Comparison of ENCODE assay signal across 33 cellular contexts in genomic region chr22:25882366-25882765, GRCh38.
DNase-seq lines count a peak whose midpoint lies in the region; ATAC-seq, FAIRE-seq and TF ChIP-seq lines count a peak whose summit lies in the region.
"Had no signal": no experiment of that assay in that cellular context is flagged by ENCODE, and none has a peak within 500 bp of the region (broad histone marks: within the 10 kb centered on the region; RNA-seq: fewer than 3 reads in every experiment).

No MANE protein-coding gene starts in this region.

- POLR2A ChIA-PET in HepG2 (lab: Yijun Ruan, JAX) (no interaction called here), HEK293 (lab: Yijun Ruan, JAX) (no interaction called here)

- TF ChIP-seq EP300 in HepG2 (IDR thresholded peaks at IDR 0.05; ENCODE audit: low read depth in 2 of 2, low read length in 2 of 2) = no peak
- no peak for TF ChIP-seq EP300 in HepG2 (CRISPR knock-in tag; IDR thresholded peaks at IDR 0.05; ENCODE audit: borderline replicate concordance)

- intact Hi-C loops in HepG2 (cut with micrococcal nuclease; ENCODE audit: unreplicated experiment) = loop anchor here (10.0 kb wide), 1 partner anchor 252 kb away; no protein-coding TSS in a partner anchor
- intact Hi-C loops in right lobe of liver (cut with DNase I) = no loop called here

- no peaks in the 10 kb centered on the region for H4K20me1 ChIP-seq in HepG2 (ENCODE audit: insufficient read depth, low read length)
- H4K20me1 ChIP-seq: BLaER1; BLaER1 treated with 17β-estradiol and CSF1 and Interleukin-3, amounts not matched to agents 10 nM and 100 nM had no signal

- H2AFZ ChIP-seq in HepG2 (ENCODE audit: low read length) = no peak overlapping the region

- no peak for DNase-seq in HepG2 (ENCODE audit: low spot score)
- DNase-seq in right lobe of liver = no peak
- DNase-seq in urothelium cell line (ENCODE audit: low spot score) = no peak
- DNase-seq in activated gamma-delta T cell (lab: John Stamatoyannopoulos, UW) = no peak
- DNase-seq: 8988T; ACHN; AML-193; BE2C; C1 segment of cervical spinal cord; Caco-2; Calu3; CD4-positive, alpha-beta memory T cell; CD4-positive, alpha-beta T cell; CD4-positive, CD25-positive, alpha-beta regulatory T cell; CD8-positive, alpha-beta memory T cell; CD8-positive, alpha-beta T cell; COR-L47; DMS 273 treated with DMSO at 0.1 percent for 48 hours; DMS153; DMS53; DMS79; DMS79 treated with DMSO at 0.1 percent for 48 hours; DND-41; EL had no signal

- TF ChIP-seq CTCF in HepG2 (CRISPR knock-in tag; IDR thresholded peaks at IDR 0.05) (no peak), right lobe of liver (IDR thresholded peaks at IDR 0.05) (no peak), HEK293 (tag by site-specific recombination; IDR thresholded peaks at IDR 0.05) (no peak)

- H3K27me3 ChIP-seq in HepG2 (ENCODE audit: control insufficient read depth in 1 of 2, insufficient read depth in 2 of 2, low read length in 2 of 2) = no peaks in the 10 kb centered on the region
- no peaks in the 10 kb centered on the region for H3K27me3 ChIP-seq in right lobe of liver
- H3K27me3 ChIP-seq: BE2C; BLaER1; BLaER1 treated with 17β-estradiol and CSF1 and Interleukin-3, amounts not matched to agents 10 nM and 100 nM had no signal

- BruUV-seq in HepG2 (replicated peaks; lab: Mats Ljungman, UMichigan) = no TSS peak

- peaks cover 10% of the 10 kb centered on the region for H3K4me1 ChIP-seq in HepG2 (ENCODE audit: insufficient read depth, low read length)
- H3K4me1 ChIP-seq in right lobe of liver = no peaks in the 10 kb centered on the region
- no peaks in the 10 kb centered on the region for H3K4me1 ChIP-seq in HEK293 (ENCODE audit: control insufficient read depth, insufficient read depth, low read length)
- H3K4me1 ChIP-seq: A549; BE2C; BLaER1; BLaER1 treated with 17β-estradiol and CSF1 and Interleukin-3, amounts not matched to agents 10 nM and 100 nM; Caco-2 had no signal

- no peak overlapping the region for H3K4me3 ChIP-seq in HepG2 (replicated peaks in 1 of 3; ENCODE audit: insufficient read depth in 1 of 3, low read depth in 2 of 3, low read length in 3 of 3)
- no peak overlapping the region for H3K4me3 ChIP-seq in right lobe of liver
- no peak overlapping the region for H3K4me3 ChIP-seq in HEK293 (ENCODE audit: low read depth, low read length)
- H3K4me3 ChIP-seq: A549; BLaER1; BLaER1 treated with 17β-estradiol and CSF1 and Interleukin-3, amounts not matched to agents 10 nM and 100 nM had no signal

- no peaks in the 10 kb centered on the region for H3K36me3 ChIP-seq in HepG2 (replicated peaks in 1 of 2; ENCODE audit: control insufficient read depth in 1 of 2, insufficient read depth in 2 of 2, low read length in 2 of 2)
- no peaks in the 10 kb centered on the region for H3K36me3 ChIP-seq in right lobe of liver
- no peaks in the 10 kb centered on the region for H3K36me3 ChIP-seq in HEK293 (ENCODE audit: control insufficient read depth in 2 of 2, insufficient read depth in 1 of 2, low read length in 2 of 2)
- H3K36me3 ChIP-seq: BE2C; BLaER1; BLaER1 treated with 17β-estradiol and CSF1 and Interleukin-3, amounts not matched to agents 10 nM and 100 nM had no signal

- no peak overlapping the region for H3K4me2 ChIP-seq in HepG2 (ENCODE audit: low read depth, low read length)
- H3K4me2 ChIP-seq: A549; BLaER1; BLaER1 treated with 17β-estradiol and CSF1 and Interleukin-3, amounts not matched to agents 10 nM and 100 nM had no signal

- CTCF ChIA-PET in HepG2 (lab: Yijun Ruan, JAX; ENCODE audit: low intra/inter-chr PET ratio, low total read pairs) = no interaction called here
- CTCF ChIA-PET in HEK293 (lab: Yijun Ruan, JAX) = interaction anchor here (0.6 to 1.4 kb wide), 2 partner anchors 21 to 621 kb away, joined by 3 read pairs; no protein-coding TSS in a partner anchor

- H3K9ac ChIP-seq in HepG2 (ENCODE audit: insufficient read depth, low read depth, low read length) = no peak overlapping the region
- H3K9ac ChIP-seq: BLaER1; BLaER1 treated with 17β-estradiol and CSF1 and Interleukin-3, amounts not matched to agents 10 nM and 100 nM had no signal

- no peaks in the 10 kb centered on the region for H3K79me2 ChIP-seq in HepG2 (ENCODE audit: insufficient read depth, low read length)

- no peaks in the 10 kb centered on the region for H3K9me3 ChIP-seq in HepG2 (ENCODE audit: low read length)
- H3K9me3 ChIP-seq in right lobe of liver = no peaks in the 10 kb centered on the region
- no peaks in the 10 kb centered on the region for H3K9me3 ChIP-seq in HEK293 (ENCODE audit: control insufficient read depth, insufficient read depth, low read depth, low read length)
- H3K9me3 ChIP-seq: A549; BE2C; BLaER1; BLaER1 treated with 17β-estradiol and CSF1 and Interleukin-3, amounts not matched to agents 10 nM and 100 nM; Caco-2 had no signal

- no peak for TF ChIP-seq POLR2A in HepG2 (IDR thresholded peaks at IDR 0.05; ENCODE audit: insufficient read depth in 1 of 2, low read depth in 2 of 2, low read length in 2 of 2)
- no peak for TF ChIP-seq POLR2A in right lobe of liver (IDR thresholded peaks at IDR 0.05)

- in situ Hi-C loops in HepG2 (cut with HindIII; ENCODE audit: extremely low pct_ligation_motif_present, low pct_unique_long_range_greater_than_20kb) = no loop called here

- WGBS in HepG2 (ENCODE audit: low lambda C conversion rate) = 3% methylated on average over 2 of the region's 2 CpGs
- WGBS in right lobe of liver (ENCODE audit: insufficient coverage, low coverage, low lambda C conversion rate, missing lambda C conversion rate) = 30% methylated on average over 2 of the region's 2 CpGs

- no peak for TF ChIP-seq RAD21 in HepG2 (CRISPR knock-in tag; IDR thresholded peaks at IDR 0.05)

- FAIRE-seq in HepG2 (lab: Jason Lieb, UNC) (no peak), urothelium cell line (lab: Jason Lieb, UNC) (peak; percentile 83)
- FAIRE-seq: A204.1, A549, D721Med had no signal

- no peak overlapping the region for H3K27ac ChIP-seq in HepG2 (ENCODE audit: extremely low read length, insufficient read depth, low read length)
- no peak overlapping the region for H3K27ac ChIP-seq in right lobe of liver
- H3K27ac ChIP-seq in HEK293 (ENCODE audit: extremely low read depth, low read depth, low read length) = no peak overlapping the region
- H3K27ac ChIP-seq: 22Rv1; A549; BLaER1; BLaER1 treated with 17β-estradiol and CSF1 and Interleukin-3, amounts not matched to agents 10 nM and 100 nM; C4-2B had no signal

- ATAC-seq in HepG2 (no peak), right lobe of liver (no peak), HG02840 (IDR thresholded peaks at IDR 0.05; ENCODE audit: low FRiP score, unreplicated experiment) (no peak)
- ATAC-seq: A549; CD8-positive, alpha-beta T cell had no signal

TF ChIP-seq in HepG2, 621 proteins besides CTCF, POLR2A, EP300 and RAD21:
- TF ChIP-seq ATF7 (IDR thresholded peaks at IDR 0.05) = peak; percentile 61
- no peak for TF ChIP-seq ATF7 (CRISPR knock-in tag; IDR thresholded peaks at IDR 0.05)
- no peak for TF ChIP-seq ZSCAN5A (CRISPR knock-in tag; IDR thresholded peaks at IDR 0.05; ENCODE audit: borderline replicate concordance)
- no peak for TF ChIP-seq HIVEP1 (CRISPR knock-in tag; IDR thresholded peaks at IDR 0.05)
- TF ChIP-seq ZNF124 (CRISPR knock-in tag; IDR thresholded peaks at IDR 0.05) = no peak
- TF ChIP-seq ZNF432 (CRISPR knock-in tag; IDR thresholded peaks at IDR 0.05; ENCODE audit: borderline replicate concordance) = no peak
- no peak for TF ChIP-seq ZNF382 (CRISPR knock-in tag; IDR thresholded peaks at IDR 0.05; ENCODE audit: borderline replicate concordance)

TF ChIP-seq in HEK293, 187 proteins besides CTCF, POLR2A, EP300 and RAD21 (continues in another document):
- TF ChIP-seq ZNF658 (tag by site-specific recombination; IDR thresholded peaks at IDR 0.05) (no peak), ATF2 (tag by site-specific recombination; IDR thresholded peaks at IDR 0.05; ENCODE audit: low read depth) (peak; percentile 77), ZNF155 (tag by site-specific recombination; IDR thresholded peaks at IDR 0.05) (no peak)

Comparison
In these comparisons a context has a peak if more than half of its experiments do, and no peak if none do; other contexts are left out.
1. Of the 63 proteins assayed by ChIP-seq in both HepG2 and HEK293: peak only in HepG2: none; only in HEK293: ATF2, ZBTB21, ZNF629 and ZNF660; in both: none; in neither: 59.